In the genomic region with DNA sequence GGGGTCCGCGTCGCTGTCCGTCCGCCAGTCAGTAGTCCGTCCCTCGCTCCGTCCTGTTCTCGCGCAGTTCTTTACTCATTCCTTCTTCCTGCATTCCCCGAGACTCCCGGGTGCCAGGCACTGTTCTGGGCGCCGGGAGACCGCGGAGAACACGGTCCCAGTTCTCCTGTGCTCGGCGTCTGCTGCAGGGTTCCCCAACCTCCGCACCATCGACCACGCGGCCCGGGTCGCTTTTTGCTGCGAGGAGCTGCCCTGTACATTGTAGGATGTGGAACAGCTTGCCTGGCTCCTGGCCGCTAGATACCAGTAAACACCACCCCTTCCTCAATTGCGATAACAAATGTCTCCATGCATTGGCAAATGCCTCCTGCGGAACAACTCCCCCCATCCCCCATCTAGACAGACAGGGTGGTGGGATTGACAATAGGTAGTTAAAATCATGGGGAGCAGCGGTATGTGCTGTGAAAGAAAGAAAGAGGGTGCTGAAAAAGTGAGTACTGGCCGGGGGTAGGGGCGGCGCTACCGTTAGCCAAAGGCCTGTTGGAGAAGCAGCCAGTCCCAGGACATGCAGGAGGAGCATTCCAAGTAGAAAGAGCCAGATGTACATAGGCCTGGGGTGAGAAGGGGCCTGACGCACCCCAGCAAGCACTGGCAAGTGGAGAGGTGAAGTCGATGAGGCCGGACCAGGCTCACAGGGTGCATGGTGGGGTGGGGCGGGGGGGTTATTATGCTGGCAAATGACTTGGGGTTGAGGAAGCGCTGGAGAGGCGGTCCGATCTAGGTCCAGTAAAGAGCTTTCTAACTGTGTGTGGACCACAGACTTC, we compare ENCODE assay signal across 8 cellular contexts. TPM values are rescaled to one million over a fixed set of nuclear protein-coding genes. Genes with fewer than 3 reads are reported as not detected.
DNase-seq lines count a peak whose midpoint lies in the region; ATAC-seq and TF ChIP-seq lines count a peak whose summit lies in the region.

No MANE protein-coding gene starts in this region.

- ATAC-seq in activated CD8-positive, alpha-beta T cell treated with anti-CD3 and anti-CD28 coated beads, Interleukin-2, amount 10 ng/mL, durations not matched to agents 7 days and 5 days = no peak
- peak; percentile 22 for ATAC-seq in foreskin keratinocyte
- ATAC-seq in GM21367 (IDR thresholded peaks at IDR 0.05; ENCODE audit: unreplicated experiment) = no peak
- ATAC-seq in HG03139 (IDR thresholded peaks at IDR 0.05; ENCODE audit: unreplicated experiment) = no peak

- TF ChIP-seq CTCF in HFFc6 (IDR thresholded peaks at IDR 0.05) = no peak
- TF ChIP-seq CTCF in foreskin keratinocyte (conservative IDR thresholded peaks at IDR 0.05) = no peak
- TF ChIP-seq CTCF in retinal pigment epithelial cell (conservative IDR thresholded peaks at IDR 0.05; ENCODE audit: low read depth, low read length) = no peak

- DNase-seq in AML-193 (lab: John Stamatoyannopoulos, UW) (peak; percentile 14 to 51), HFFc6 (peak; percentile 65), foreskin keratinocyte (peak; percentile 63 to 80), retinal pigment epithelial cell (ENCODE audit: low read depth) (no peak), LoVo (ENCODE audit: low spot score) (no peak)
- no peak for DNase-seq in activated CD8-positive, alpha-beta T cell treated with anti-CD3 and anti-CD28 coated beads, Interleukin-2, amount 10 ng/mL, durations not matched to agents 7 days and 5 days

- peaks cover 26% of the 10 kb centered on the region for H3K4me1 Mint-ChIP-seq in HFFc6 (ENCODE audit: low read depth)
- peaks cover 42% of the 10 kb centered on the region for H3K4me1 Mint-ChIP-seq in activated CD8-positive, alpha-beta T cell treated with anti-CD3 and anti-CD28 coated beads, Interleukin-2, amount 10 ng/mL, durations not matched to agents 7 days and 5 days (ENCODE audit: low read depth)

- peaks cover 12% of the 10 kb centered on the region for H3K9me3 Mint-ChIP-seq in HFFc6
- no peaks in the 10 kb centered on the region for H3K9me3 Mint-ChIP-seq in activated CD8-positive, alpha-beta T cell treated with anti-CD3 and anti-CD28 coated beads, Interleukin-2, amount 10 ng/mL, durations not matched to agents 7 days and 5 days (ENCODE audit: insufficient read depth)

- POLR2A ChIA-PET in activated CD8-positive, alpha-beta T cell treated with anti-CD3 and anti-CD28 coated beads, Interleukin-2, amount 10 ng/mL, durations not matched to agents 7 days and 5 days (lab: Charles Lee) = interaction anchor here (0.6 to 2.6 kb wide), 25 partner anchors 10 to 1271 kb away, joined by 3 to 39 read pairs (median 5); partner anchors contain the start of genes ECI1, GFER, MLST8 and NPW

- peak overlapping the region; percentile 91 for H3K4me3 ChIP-seq in retinal pigment epithelial cell (ENCODE audit: low read length)

- H3K27ac ChIP-seq in foreskin keratinocyte = peak overlapping the region; percentile 25

- peaks cover 31% of the 10 kb centered on the region for H3K36me3 Mint-ChIP-seq in HFFc6 (ENCODE audit: low read depth)
- peaks cover 34% of the 10 kb centered on the region for H3K36me3 Mint-ChIP-seq in activated CD8-positive, alpha-beta T cell treated with anti-CD3 and anti-CD28 coated beads, Interleukin-2, amount 10 ng/mL, durations not matched to agents 7 days and 5 days (ENCODE audit: low read depth)

- peaks cover 9% of the 10 kb centered on the region for H3K4me1 ChIP-seq in foreskin keratinocyte

- no peaks in the 10 kb centered on the region for H3K27me3 ChIP-seq in foreskin keratinocyte

- peaks cover 34% of the 10 kb centered on the region for H3K27me3 Mint-ChIP-seq in HFFc6 (ENCODE audit: insufficient read depth)
- no peaks in the 10 kb centered on the region for H3K27me3 Mint-ChIP-seq in activated CD8-positive, alpha-beta T cell treated with anti-CD3 and anti-CD28 coated beads, Interleukin-2, amount 10 ng/mL, durations not matched to agents 7 days and 5 days (ENCODE audit: low read depth)

- H3K4me3 Mint-ChIP-seq in HFFc6 = peak overlapping the region; percentile 91
- H3K4me3 Mint-ChIP-seq in activated CD8-positive, alpha-beta T cell treated with anti-CD3 and anti-CD28 coated beads, Interleukin-2, amount 10 ng/mL, durations not matched to agents 7 days and 5 days = peak overlapping the region; percentile 97

- CTCF ChIA-PET in activated CD8-positive, alpha-beta T cell treated with anti-CD3 and anti-CD28 coated beads, Interleukin-2, amount 10 ng/mL, durations not matched to agents 7 days and 5 days (lab: Charles Lee) = interaction anchor here (0.8 to 2.8 kb wide), 14 partner anchors 10 to 384 kb away, joined by 3 to 18 read pairs (median 4); partner anchors contain the start of genes ECI1, EME2, MRPS34 and NPW

- H3K27ac Mint-ChIP-seq in HFFc6 = peak overlapping the region; percentile 66
- H3K27ac Mint-ChIP-seq in activated CD8-positive, alpha-beta T cell treated with anti-CD3 and anti-CD28 coated beads, Interleukin-2, amount 10 ng/mL, durations not matched to agents 7 days and 5 days = peak overlapping the region; percentile 93

RNA-seq across cellular contexts. Expression of gene TRAF7, which starts 0.7 kb away (rescaled TPM):
- 10 to 100 TPM; 81.4 to 88.3 (median 85.3) TPM for total RNA-seq in HFFc6 (2021; fragmentation: NEBNext Ultra II Directional; extraction: Animal tissue kit (Norgen Biotek cat#: 25700))
- total RNA-seq in activated CD8-positive, alpha-beta T cell treated with anti-CD3 and anti-CD28 coated beads, Interleukin-2, amount 10 ng/mL, durations not matched to agents 7 days and 5 days = 10 to 100 TPM; 56.8 to 59.5 TPM
- 86.0 and 89.7 TPM in 2 replicates for total RNA-seq in foreskin keratinocyte
- 62.1 and 69.0 TPM in 2 replicates for polyA plus RNA-seq in foreskin keratinocyte

RNA-seq across cellular contexts. Expression of gene RAB26, which starts 7.8 kb away (rescaled TPM):
- 1 to 10 TPM in 1 of 6 experiments, under 1 TPM in 5; 0.31 to 1.2 (median 0.65) TPM for total RNA-seq in HFFc6 (2021; fragmentation: NEBNext Ultra II Directional; extraction: Animal tissue kit (Norgen Biotek cat#: 25700))
- under 1 TPM; 0.26 to 0.31 TPM for total RNA-seq in activated CD8-positive, alpha-beta T cell treated with anti-CD3 and anti-CD28 coated beads, Interleukin-2, amount 10 ng/mL, durations not matched to agents 7 days and 5 days
- 0.42 and 0.44 TPM in 2 replicates for total RNA-seq in foreskin keratinocyte
- 0.49 and 0.72 TPM in 2 replicates for polyA plus RNA-seq in foreskin keratinocyte

RNA-seq across cellular contexts. Expression of gene PKD1, which starts 20.5 kb away (rescaled TPM):
- total RNA-seq in HFFc6 (2021; fragmentation: NEBNext Ultra II Directional; extraction: Animal tissue kit (Norgen Biotek cat#: 25700)) = 100 to 1,000 TPM in 1 of 6 experiments, 10 to 100 TPM in 5; 77.9 to 118 (median 82.5) TPM
- total RNA-seq in activated CD8-positive, alpha-beta T cell treated with anti-CD3 and anti-CD28 coated beads, Interleukin-2, amount 10 ng/mL, durations not matched to agents 7 days and 5 days = 10 to 100 TPM; 66.0 to 76.6 TPM
- total RNA-seq in foreskin keratinocyte = 36.7 and 46.5 TPM in 2 replicates
- polyA plus RNA-seq in foreskin keratinocyte = 16.8 and 19.7 TPM in 2 replicates

RNA-seq across cellular contexts. Expression of gene CASKIN1, which starts 40.2 kb away (rescaled TPM):
- under 1 TPM; 0.06 to 0.56 (median 0.11) TPM for total RNA-seq in HFFc6 (2021; fragmentation: NEBNext Ultra II Directional; extraction: Animal tissue kit (Norgen Biotek cat#: 25700))
- total RNA-seq in activated CD8-positive, alpha-beta T cell treated with anti-CD3 and anti-CD28 coated beads, Interleukin-2, amount 10 ng/mL, durations not matched to agents 7 days and 5 days = under 1 TPM; 0.05 to 0.63 TPM
- 0.03 and 0.04 TPM in 2 replicates for total RNA-seq in foreskin keratinocyte
- 0.06 and 0.08 TPM in 2 replicates for polyA plus RNA-seq in foreskin keratinocyte

RNA-seq across cellular contexts. Expression of gene MLST8, which starts 49.0 kb away (rescaled TPM):
- total RNA-seq in HFFc6 (2021; fragmentation: NEBNext Ultra II Directional; extraction: Animal tissue kit (Norgen Biotek cat#: 25700)) = 10 to 100 TPM; 32.7 to 39.4 (median 37.5) TPM
- 10 to 100 TPM; 34.5 to 37.8 TPM for total RNA-seq in activated CD8-positive, alpha-beta T cell treated with anti-CD3 and anti-CD28 coated beads, Interleukin-2, amount 10 ng/mL, durations not matched to agents 7 days and 5 days
- 21.8 and 29.2 TPM in 2 replicates for total RNA-seq in foreskin keratinocyte
- 61.0 and 64.1 TPM in 2 replicates for polyA plus RNA-seq in foreskin keratinocyte

Comparison
In these comparisons a context has a peak if more than half of its experiments do, and no peak if none do; other contexts are left out.
1. DNase-seq: peak in AML-193 (2 of 2), HFFc6 (single experiment) and foreskin keratinocyte (2 of 2); none in activated CD8-positive, alpha-beta T cell treated with anti-CD3 and anti-CD28 coated beads, Interleukin-2, amount 10 ng/mL, durations not matched to agents 7 days and 5 days (single experiment), retinal pigment epithelial cell (single experiment) and LoVo (single experiment).